ENCODE assay signal across 13 cellular contexts in genomic region chr1:40014812-40015594, GRCh38. TPM values are rescaled to one million over a fixed set of nuclear protein-coding genes. Genes with fewer than 3 reads are reported as not detected.
DNase-seq lines count a peak whose midpoint lies in the region; ATAC-seq and TF ChIP-seq lines count a peak whose summit lies in the region.
"Had no signal": no experiment of that assay in that cellular context is flagged by ENCODE, and none has a peak within 500 bp of the region (broad histone marks: within the 10 kb centered on the region; RNA-seq: fewer than 3 reads in every experiment).

No MANE protein-coding gene starts in this region.

- TF ChIP-seq CTCF in foreskin fibroblast (IDR thresholded peaks at IDR 0.05; ENCODE audit: low read depth, low read length): no peak
- TF ChIP-seq CTCF in MM.1S (IDR thresholded peaks at IDR 0.05; ENCODE audit: low read length): no peak

- H3K79me2 ChIP-seq in GM23248 (ENCODE audit: insufficient read depth) (no peaks in the 10 kb centered on the region), MM.1S (ENCODE audit: low read length) (no peaks in the 10 kb centered on the region)

- H3K9me3 ChIP-seq in GM23248 (ENCODE audit: low read depth) (no peaks in the 10 kb centered on the region), T-helper 17 cell (ENCODE audit: control insufficient read depth, low read length, poor library complexity, severe bottlenecking) (no peaks in the 10 kb centered on the region), MM.1S (replicated peaks; ENCODE audit: insufficient read depth, low read length) (no peaks in the 10 kb centered on the region)
- H3K9me3 ChIP-seq: upper lobe of left lung had no signal

- peak overlapping the region; percentile 28 for H3K4me3 ChIP-seq in GM23248
- no peak overlapping the region for H3K4me3 ChIP-seq in foreskin fibroblast (ENCODE audit: low read depth in 1 of 2, low read length in 2 of 2)
- no peak overlapping the region for H3K4me3 ChIP-seq in MM.1S (ENCODE audit: low read length)
- H3K4me3 ChIP-seq: upper lobe of left lung had no signal

- DNase-seq in ACHN (peak; percentile 42), GM23248 (peak; percentile 97), T-helper 17 cell (no peak), foreskin fibroblast (peak; percentile 84 to 93), MM.1S (no peak), DMS79 (lab: John Stamatoyannopoulos, UW) (no peak)
- DNase-seq in activated T-helper 2 cell treated with anti-CD3 and anti-CD28 coated beads, Interferon-gamma antibody, Interleukin-2, Interleukin-4, amounts not matched to agents 10 μg/mL and 5 μg/mL and 100 μg/mL, durations not matched to agents 14 hours and 24 hours and 36 hours (ENCODE audit: low spot score): no peak
- no peak for DNase-seq in effector CD8-positive, alpha-beta T cell (lab: John Stamatoyannopoulos, UW)
- DNase-seq: head of caudate nucleus; NCI-H748 treated with DMSO at 0.1 percent for 48 hours; stimulated activated CD4-positive, alpha-beta T cell treated with anti-CD3 and anti-CD28 coated beads, Interleukin-2, amount 100 ng/mL, for 48 hours; upper lobe of left lung had no signal

- peaks cover 9% of the 10 kb centered on the region for H3K9me3 Mint-ChIP-seq in activated T-helper 2 cell treated with anti-CD3 and anti-CD28 coated beads, Interferon-gamma antibody, Interleukin-2, Interleukin-4, amounts not matched to agents 10 μg/mL and 5 μg/mL and 100 μg/mL, durations not matched to agents 14 hours and 24 hours and 36 hours

- H3K9me2 ChIP-seq in GM23248 (ENCODE audit: insufficient read depth) (no peaks in the 10 kb centered on the region), MM.1S (replicated peaks; ENCODE audit: insufficient read depth, low read length) (no peaks in the 10 kb centered on the region)

- H3K27me3 ChIP-seq in GM23248 (replicated peaks; ENCODE audit: insufficient read depth): no peaks in the 10 kb centered on the region
- no peaks in the 10 kb centered on the region for H3K27me3 ChIP-seq in MM.1S (replicated peaks; ENCODE audit: insufficient read depth, low read length)
- H3K27me3 ChIP-seq: upper lobe of left lung had no signal

- H3K27ac ChIP-seq in GM23248 (peak overlapping the region; percentile 89), MM.1S (ENCODE audit: low read length) (no peak overlapping the region)
- H3K27ac ChIP-seq: upper lobe of left lung had no signal

- no peak for ATAC-seq in T-helper 17 cell

- peak overlapping the region; percentile 48 for H2AFZ ChIP-seq in GM23248
- H2AFZ ChIP-seq in MM.1S (ENCODE audit: low read length): no peak overlapping the region

- H3K9ac ChIP-seq in GM23248 (peak overlapping the region; percentile 53), MM.1S (ENCODE audit: low read length) (no peak overlapping the region)

- H3K4me3 Mint-ChIP-seq in T-helper 17 cell: no peak overlapping the region
- no peak overlapping the region for H3K4me3 Mint-ChIP-seq in activated T-helper 2 cell treated with anti-CD3 and anti-CD28 coated beads, Interferon-gamma antibody, Interleukin-2, Interleukin-4, amounts not matched to agents 10 μg/mL and 5 μg/mL and 100 μg/mL, durations not matched to agents 14 hours and 24 hours and 36 hours (ENCODE audit: low read depth)

- H4K20me1 ChIP-seq in GM23248 (ENCODE audit: insufficient read depth): no peaks in the 10 kb centered on the region
- no peaks in the 10 kb centered on the region for H4K20me1 ChIP-seq in MM.1S (ENCODE audit: insufficient read depth, low read length)

- peak overlapping the region; percentile 59 for H3K4me2 ChIP-seq in GM23248 (ENCODE audit: unreplicated experiment)
- no peak overlapping the region for H3K4me2 ChIP-seq in MM.1S (ENCODE audit: low read depth, low read length)

- H3K27ac Mint-ChIP-seq in T-helper 17 cell: peak overlapping the region; percentile 94
- H3K27ac Mint-ChIP-seq in activated T-helper 2 cell treated with anti-CD3 and anti-CD28 coated beads, Interferon-gamma antibody, Interleukin-2, Interleukin-4, amounts not matched to agents 10 μg/mL and 5 μg/mL and 100 μg/mL, durations not matched to agents 14 hours and 24 hours and 36 hours: no peak overlapping the region

- intact Hi-C loops in activated T-helper 2 cell treated with anti-CD3 and anti-CD28 coated beads, Interferon-gamma antibody, Interleukin-2, Interleukin-4, amounts not matched to agents 10 μg/mL and 5 μg/mL and 100 μg/mL, durations not matched to agents 14 hours and 24 hours and 36 hours (cut with micrococcal nuclease): loop anchor here (2.0 kb wide), 2 partner anchors 24 to 60 kb away; partner anchors contain the start of gene MFSD2A

- peaks cover 23% of the 10 kb centered on the region for H3F3A ChIP-seq in GM23248 (ENCODE audit: insufficient read depth)
- no peaks in the 10 kb centered on the region for H3F3A ChIP-seq in MM.1S (ENCODE audit: insufficient read depth, low read length)

- H3K27me3 Mint-ChIP-seq in T-helper 17 cell: no peaks in the 10 kb centered on the region
- peaks cover 10% of the 10 kb centered on the region for H3K27me3 Mint-ChIP-seq in activated T-helper 2 cell treated with anti-CD3 and anti-CD28 coated beads, Interferon-gamma antibody, Interleukin-2, Interleukin-4, amounts not matched to agents 10 μg/mL and 5 μg/mL and 100 μg/mL, durations not matched to agents 14 hours and 24 hours and 36 hours (ENCODE audit: low read depth)
- H3K27me3 Mint-ChIP-seq: IgD-negative memory B cell had no signal

- H3K4me1 ChIP-seq in GM23248 (ENCODE audit: insufficient read depth) (peaks cover 21% of the 10 kb centered on the region), MM.1S (ENCODE audit: low read length) (no peaks in the 10 kb centered on the region)

- WGBS in GM23248 (ENCODE audit: low coverage in 1 of 2, low lambda C conversion rate in 2 of 2, missing lambda C conversion rate in 2 of 2), 2 experiments: 13 to 15% methylated on average over 10 of the region's 10 CpGs

- no peaks in the 10 kb centered on the region for H3K36me3 Mint-ChIP-seq in T-helper 17 cell (ENCODE audit: low read depth)
- H3K36me3 Mint-ChIP-seq in activated T-helper 2 cell treated with anti-CD3 and anti-CD28 coated beads, Interferon-gamma antibody, Interleukin-2, Interleukin-4, amounts not matched to agents 10 μg/mL and 5 μg/mL and 100 μg/mL, durations not matched to agents 14 hours and 24 hours and 36 hours (ENCODE audit: low read depth): no peaks in the 10 kb centered on the region

- H3K36me3 ChIP-seq in GM23248 (ENCODE audit: low read depth) (no peaks in the 10 kb centered on the region), MM.1S (replicated peaks; ENCODE audit: insufficient read depth, low read length) (no peaks in the 10 kb centered on the region)
- H3K36me3 ChIP-seq: upper lobe of left lung had no signal

- in situ Hi-C loops in ACHN (cut with HindIII; ENCODE audit: low pct_ligation_motif_present, low pct_unique_long_range_greater_than_20kb, low sequenced_read_pairs) (no loop called here), GM23248 (cut with MboI) (no loop called here)

- peaks cover 18% of the 10 kb centered on the region for H3K4me1 Mint-ChIP-seq in T-helper 17 cell
- peaks cover 11% of the 10 kb centered on the region for H3K4me1 Mint-ChIP-seq in activated T-helper 2 cell treated with anti-CD3 and anti-CD28 coated beads, Interferon-gamma antibody, Interleukin-2, Interleukin-4, amounts not matched to agents 10 μg/mL and 5 μg/mL and 100 μg/mL, durations not matched to agents 14 hours and 24 hours and 36 hours (ENCODE audit: low read depth)

RNA-seq across cellular contexts. Expression of gene CAP1, which starts 25.5 kb away (rescaled TPM):
- total RNA-seq in GM23248 (2014; rRNA removed; shearing (Covaris generic)): 496 and 560 TPM in 2 replicates
- polyA plus RNA-seq in GM23248 (2016; fragmentation: Nextera tagmentation; extraction: Ambion mirVana): 576 and 593 TPM in 2 replicates
- 100 to 1,000 TPM; 244 to 273 TPM for total RNA-seq in T-helper 17 cell
- total RNA-seq in activated T-helper 2 cell treated with anti-CD3 and anti-CD28 coated beads, Interferon-gamma antibody, Interleukin-2, Interleukin-4, amounts not matched to agents 10 μg/mL and 5 μg/mL and 100 μg/mL, durations not matched to agents 14 hours and 24 hours and 36 hours: 512 and 520 TPM in 2 replicates

Comparison
In these comparisons a context has a peak if more than half of its experiments do, and no peak if none do; other contexts are left out.
1. DNase-seq: peak in ACHN (single experiment), GM23248 (single experiment) and foreskin fibroblast (2 of 2); none in T-helper 17 cell (0 of 3), MM.1S (single experiment), DMS79 (single experiment), activated T-helper 2 cell treated with anti-CD3 and anti-CD28 coated beads, Interferon-gamma antibody, Interleukin-2, Interleukin-4, amounts not matched to agents 10 μg/mL and 5 μg/mL and 100 μg/mL, durations not matched to agents 14 hours and 24 hours and 36 hours (single experiment) and effector CD8-positive, alpha-beta T cell (single experiment).